1 cellular context compared by ENCODE assay signal in genomic region chr9:123470121-123470851, GRCh38.
TF ChIP-seq lines count a peak whose summit lies in the region.

No MANE protein-coding gene starts in this region.

TF ChIP-seq in K562, 482 proteins besides CTCF, POLR2A, EP300 and RAD21 (continued from another document):
- no peak for TF ChIP-seq PATZ1 (CRISPR knock-in tag; IDR thresholded peaks at IDR 0.05; ENCODE audit: borderline replicate concordance)
- peak; percentile 46; the same call in 1 of the 2 replicates for TF ChIP-seq ESRRA (IDR thresholded peaks at IDR 0.05; ENCODE audit: borderline replicate concordance, low read depth)
- no peak for TF ChIP-seq IRF9 (tag; IDR thresholded peaks at IDR 0.05)
- TF ChIP-seq, protein P1, sequence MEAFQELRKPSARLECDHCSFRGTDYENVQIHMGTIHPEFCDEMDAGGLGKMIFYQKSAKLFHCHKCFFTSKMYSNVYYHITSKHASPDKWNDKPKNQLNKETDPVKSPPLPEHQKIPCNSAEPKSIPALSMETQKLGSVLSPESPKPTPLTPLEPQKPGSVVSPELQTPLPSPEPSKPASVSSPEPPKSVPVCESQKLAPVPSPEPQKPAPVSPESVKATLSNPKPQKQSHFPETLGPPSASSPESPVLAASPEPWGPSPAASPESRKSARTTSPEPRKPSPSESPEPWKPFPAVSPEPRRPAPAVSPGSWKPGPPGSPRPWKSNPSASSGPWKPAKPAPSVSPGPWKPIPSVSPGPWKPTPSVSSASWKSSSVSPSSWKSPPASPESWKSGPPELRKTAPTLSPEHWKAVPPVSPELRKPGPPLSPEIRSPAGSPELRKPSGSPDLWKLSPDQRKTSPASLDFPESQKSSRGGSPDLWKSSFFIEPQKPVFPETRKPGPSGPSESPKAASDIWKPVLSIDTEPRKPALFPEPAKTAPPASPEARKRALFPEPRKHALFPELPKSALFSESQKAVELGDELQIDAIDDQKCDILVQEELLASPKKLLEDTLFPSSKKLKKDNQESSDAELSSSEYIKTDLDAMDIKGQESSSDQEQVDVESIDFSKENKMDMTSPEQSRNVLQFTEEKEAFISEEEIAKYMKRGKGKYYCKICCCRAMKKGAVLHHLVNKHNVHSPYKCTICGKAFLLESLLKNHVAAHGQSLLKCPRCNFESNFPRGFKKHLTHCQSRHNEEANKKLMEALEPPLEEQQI (IDR thresholded peaks at IDR 0.05): no peak
- no peak for TF ChIP-seq YBX1 (IDR thresholded peaks at IDR 0.05)
- no peak for TF ChIP-seq NCOA1 (IDR thresholded peaks at IDR 0.05; ENCODE audit: low read depth)
- TF ChIP-seq HES1 (IDR thresholded peaks at IDR 0.05; ENCODE audit: low read depth): peak; percentile 71; the same call in 1 of the 2 replicates
- peak in 1 of 2 experiments; percentile 46; a peak in 1 of 4 replicates for TF ChIP-seq MNT (conservative IDR thresholded peaks at IDR 0.05)
- no peak for TF ChIP-seq CCAR2 (IDR thresholded peaks at IDR 0.05; ENCODE audit: low read depth, low read length)
- 0 out of 2 replicates have a peak, but pooled peaks have one; percentile 10 for TF ChIP-seq JUND (IDR thresholded peaks at IDR 0.05; ENCODE audit: borderline replicate concordance, low read depth, low read length)
- TF ChIP-seq JUND (tag; IDR thresholded peaks at IDR 0.05; ENCODE audit: borderline replicate concordance, low read depth, low read length): no peak
- TF ChIP-seq JUN (IDR thresholded peaks at IDR 0.05; ENCODE audit: borderline replicate concordance, low read depth, low read length): no peak
- no peak for TF ChIP-seq JUN (CRISPR knock-in tag; IDR thresholded peaks at IDR 0.05; ENCODE audit: borderline replicate concordance)
- TF ChIP-seq L3MBTL2 (IDR thresholded peaks at IDR 0.05): peak; percentile 61
- TF ChIP-seq HEY1 (CRISPR knock-in tag; IDR thresholded peaks at IDR 0.05; ENCODE audit: borderline replicate concordance): no peak
- no peak for TF ChIP-seq ZNF146 (CRISPR knock-in tag; IDR thresholded peaks at IDR 0.05; ENCODE audit: unreplicated experiment)
- TF ChIP-seq, protein P2, sequence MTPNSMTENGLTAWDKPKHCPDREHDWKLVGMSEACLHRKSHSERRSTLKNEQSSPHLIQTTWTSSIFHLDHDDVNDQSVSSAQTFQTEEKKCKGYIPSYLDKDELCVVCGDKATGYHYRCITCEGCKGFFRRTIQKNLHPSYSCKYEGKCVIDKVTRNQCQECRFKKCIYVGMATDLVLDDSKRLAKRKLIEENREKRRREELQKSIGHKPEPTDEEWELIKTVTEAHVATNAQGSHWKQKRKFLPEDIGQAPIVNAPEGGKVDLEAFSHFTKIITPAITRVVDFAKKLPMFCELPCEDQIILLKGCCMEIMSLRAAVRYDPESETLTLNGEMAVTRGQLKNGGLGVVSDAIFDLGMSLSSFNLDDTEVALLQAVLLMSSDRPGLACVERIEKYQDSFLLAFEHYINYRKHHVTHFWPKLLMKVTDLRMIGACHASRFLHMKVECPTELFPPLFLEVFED (CRISPR knock-in tag; conservative IDR thresholded peaks at IDR 0.05): no peak
- TF ChIP-seq CHD2 (IDR thresholded peaks at IDR 0.05; ENCODE audit: low read depth, low read length): no peak
- no peak for TF ChIP-seq ZNF24 (IDR thresholded peaks at IDR 0.05)
- no peak for TF ChIP-seq POLR2B (IDR thresholded peaks at IDR 0.05; ENCODE audit: low read depth, partially characterized antibody)
- no peak for TF ChIP-seq TBL1XR1 (IDR thresholded peaks at IDR 0.05; ENCODE audit: low read length in 2 of 2)
- TF ChIP-seq PHTF2 (CRISPR knock-in tag; IDR thresholded peaks at IDR 0.05): no peak
- no peak for TF ChIP-seq FOXP1 (CRISPR knock-in tag; IDR thresholded peaks at IDR 0.05)
- TF ChIP-seq CBFA2T3 (IDR thresholded peaks at IDR 0.05): no peak
- TF ChIP-seq MYNN (IDR thresholded peaks at IDR 0.05): no peak
- no peak for TF ChIP-seq MYNN (CRISPR knock-in tag; IDR thresholded peaks at IDR 0.05)
- TF ChIP-seq STAT5A (IDR thresholded peaks at IDR 0.05; ENCODE audit: borderline replicate concordance, low read length): no peak
- peak in 1 of 2 experiments; percentile 66; a peak in 1 of 4 replicates for TF ChIP-seq RCOR1 (IDR thresholded peaks at IDR 0.05; ENCODE audit: borderline replicate concordance in 1 of 2, low read depth in 2 of 2, low read length in 2 of 2)
- TF ChIP-seq ZKSCAN1 (IDR thresholded peaks at IDR 0.05; ENCODE audit: low read depth, low read length): no peak
- TF ChIP-seq ZKSCAN8 (CRISPR knock-in tag; IDR thresholded peaks at IDR 0.05): no peak
- peak; percentile 30; the same call in 1 of the 2 replicates for TF ChIP-seq EP400 (IDR thresholded peaks at IDR 0.05)
- no peak for TF ChIP-seq STAG1 (CRISPR knock-in tag; IDR thresholded peaks at IDR 0.05; ENCODE audit: borderline replicate concordance)
- TF ChIP-seq NFATC3 (IDR thresholded peaks at IDR 0.05): no peak
- no peak for TF ChIP-seq ZBTB11 (CRISPR knock-in tag; IDR thresholded peaks at IDR 0.05)
- no peak for TF ChIP-seq IFI16 (CRISPR knock-in tag; IDR thresholded peaks at IDR 0.05)
- no peak for TF ChIP-seq DLX4 (CRISPR knock-in tag; IDR thresholded peaks at IDR 0.05)
- no peak for TF ChIP-seq TCFL5 (CRISPR knock-in tag; conservative IDR thresholded peaks at IDR 0.05)
- no peak for TF ChIP-seq SIRT6 (IDR thresholded peaks at IDR 0.05; ENCODE audit: low read depth, low read length)
- no peak for TF ChIP-seq SRF (CRISPR knock-in tag; IDR thresholded peaks at IDR 0.05)
- TF ChIP-seq CEBPB (tag; IDR thresholded peaks at IDR 0.05): peak; percentile 59
- no peak for TF ChIP-seq NFIX (CRISPR knock-in tag; IDR thresholded peaks at IDR 0.05; ENCODE audit: low read depth)
- TF ChIP-seq TCF7 (IDR thresholded peaks at IDR 0.05; ENCODE audit: borderline replicate concordance): no peak
- TF ChIP-seq MYC (IDR thresholded peaks at IDR 0.05; ENCODE audit: low read depth, low read length): peak; percentile 83
- no peak for TF ChIP-seq MYC (CRISPR knock-in tag; IDR thresholded peaks at IDR 0.05; ENCODE audit: borderline replicate concordance, low read depth)
